Comparison of ENCODE assay signal across 19 cellular contexts in the genomic region with DNA sequence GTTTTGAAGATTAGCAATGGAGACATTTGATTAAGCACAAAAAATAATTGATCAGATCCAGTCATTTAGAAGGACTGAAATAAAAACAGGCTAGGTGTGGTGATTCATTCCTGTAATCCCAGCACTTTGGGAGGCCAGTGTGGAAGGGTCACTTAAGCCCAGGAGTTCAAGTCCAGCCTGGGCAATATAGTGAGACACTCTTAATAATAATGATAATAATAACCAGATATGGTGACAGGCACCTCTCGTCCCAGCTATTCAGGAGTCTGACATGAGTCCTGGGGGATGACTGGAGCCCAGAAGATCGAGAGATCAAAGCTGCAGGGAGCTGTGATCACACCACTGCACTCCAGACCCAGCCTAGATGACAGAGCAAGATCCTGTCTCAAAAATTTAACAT. TPM values are rescaled to one million over a fixed set of nuclear protein-coding genes. Genes with fewer than 3 reads are reported as not detected.
"Had no signal": no experiment of that assay in that cellular context is flagged by ENCODE, and none has a peak within 500 bp of the region (broad histone marks: within the 10 kb centered on the region; RNA-seq: fewer than 3 reads in every experiment).

No MANE protein-coding gene starts in this region.

- ATAC-seq: activated CD8-positive, alpha-beta T cell treated with anti-CD3 and anti-CD28 coated beads, Interleukin-2, amount 10 ng/mL, durations not matched to agents 7 days and 5 days; left lobe of liver; mucosa of descending colon; naive thymus-derived CD4-positive, alpha-beta T cell; T-helper 17 cell had no signal

- H3K9me3 ChIP-seq: breast epithelium, mucosa of descending colon had no signal

- H3K9me3 Mint-ChIP-seq: activated B cell treated with CpG ODN at 0.5 μM for 24 hours had no signal

- H3K36me3 Mint-ChIP-seq: activated naive CD8-positive, alpha-beta T cell had no signal

- DNase-seq: activated B cell treated with CpG ODN at 0.5 μM for 24 hours; activated CD4-positive, alpha-beta T cell treated with anti-CD3 and anti-CD28 coated beads for 48 hours; activated CD8-positive, alpha-beta memory T cell treated with anti-CD3 and anti-CD28 coated beads, Interleukin-2, amount 50 U/mL, for 4 hours; activated CD8-positive, alpha-beta T cell treated with anti-CD3 and anti-CD28 coated beads, Interleukin-2, amount 10 ng/mL, durations not matched to agents 7 days and 5 days; activated gamma-delta T cell; activated T-cell treated with anti-CD3 and anti-CD28 coated beads, Interleukin-2, amount 50 U/mL, for 48 hours; amygdala; cerebellar nuclear complex; mucosa of descending colon; naive thymus-derived CD4-positive, alpha-beta T cell; stimulated activated CD4-positive, alpha-beta T cell treated with anti-CD3 and anti-CD28 coated beads, Interleukin-1b, Interleukin-23, amount 100 ng/mL, for 48 hours; T-helper 17 cell had no signal

- H3K36me3 ChIP-seq: breast epithelium had no signal

- FAIRE-seq: endometrium, TTC549, urothelium cell line had no signal

- H3K4me1 ChIP-seq: breast epithelium had no signal

- H3K27ac ChIP-seq: breast epithelium had no signal

- H3K27me3 ChIP-seq: breast epithelium, hepatocyte had no signal

- H3K27ac Mint-ChIP-seq: activated B cell treated with CpG ODN at 0.5 μM for 24 hours; activated CD8-positive, alpha-beta T cell treated with anti-CD3 and anti-CD28 coated beads, Interleukin-2, amount 10 ng/mL, durations not matched to agents 7 days and 5 days; activated naive CD8-positive, alpha-beta T cell; naive thymus-derived CD4-positive, alpha-beta T cell; T-helper 17 cell had no signal

- H3K4me3 Mint-ChIP-seq: activated B cell treated with CpG ODN at 0.5 μM for 24 hours; activated CD8-positive, alpha-beta T cell treated with anti-CD3 and anti-CD28 coated beads, Interleukin-2, amount 10 ng/mL, durations not matched to agents 7 days and 5 days; activated naive CD8-positive, alpha-beta T cell; naive thymus-derived CD4-positive, alpha-beta T cell; T-helper 17 cell had no signal

- H3K4me3 ChIP-seq: breast epithelium, hepatocyte, mucosa of descending colon had no signal

RNA-seq across cellular contexts. Expression of a gene that starts 3.5 kb away (rescaled TPM):
- total RNA-seq: activated B cell treated with CpG ODN at 0.5 μM for 24 hours had no signal
